18 cellular contexts compared by ENCODE assay signal in the genomic region with DNA sequence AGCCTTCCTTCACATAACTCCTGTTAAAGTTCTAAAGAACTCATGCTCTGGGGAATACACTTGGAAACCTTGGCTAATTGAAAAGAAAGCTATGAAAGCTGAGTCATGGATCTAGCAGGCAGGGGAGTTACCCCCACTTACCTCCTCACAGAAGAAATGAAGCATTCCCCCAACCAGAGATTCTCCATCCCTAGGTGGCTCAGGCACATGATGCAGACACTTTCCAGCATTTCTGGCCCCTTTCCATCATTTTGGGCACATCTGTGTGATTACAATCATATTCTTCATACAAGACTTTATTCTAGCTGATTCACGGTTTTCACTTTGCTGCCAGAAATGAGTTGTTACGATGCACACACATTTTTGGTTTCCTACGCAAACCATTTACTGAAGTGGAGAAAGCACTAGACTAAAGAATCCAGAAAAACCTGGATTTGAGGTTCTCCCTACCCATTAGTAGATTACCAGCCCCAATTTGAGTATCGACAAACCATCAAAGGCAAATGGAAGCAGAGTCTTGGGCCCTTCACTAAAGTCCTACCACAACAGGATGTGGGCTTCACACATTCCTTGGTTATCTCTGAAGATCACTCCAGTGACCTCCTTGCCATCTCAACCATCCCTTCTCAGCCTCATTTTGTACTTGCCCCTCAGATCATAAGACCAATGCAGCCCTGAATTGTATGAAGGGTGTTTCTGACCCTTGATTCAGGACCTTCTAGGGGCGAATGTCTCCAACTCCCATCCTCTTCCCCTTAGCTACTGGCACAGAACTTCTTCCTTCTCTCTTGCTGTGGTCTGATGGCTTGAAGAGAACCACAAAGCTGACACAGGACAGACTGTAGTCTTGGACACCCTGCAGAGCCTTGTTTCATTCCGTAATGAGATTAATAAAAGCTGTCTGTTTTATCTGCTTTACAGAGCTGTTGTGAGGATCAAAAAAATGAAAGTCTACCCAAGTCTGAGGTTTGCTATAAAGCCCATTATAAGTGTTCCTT. TPM values are rescaled to one million over a fixed set of nuclear protein-coding genes. Genes with fewer than 3 reads are reported as not detected.
A peak's percentile ranks its signal among the peaks of the same experiment; 100 is the strongest.
DNase-seq lines count a peak whose midpoint lies in the region; ATAC-seq and TF ChIP-seq lines count a peak whose summit lies in the region.
"Had no signal": no experiment of that assay in that cellular context is flagged by ENCODE, and none has a peak within 500 bp of the region (broad histone marks: within the 10 kb centered on the region; RNA-seq: fewer than 3 reads in every experiment).

No MANE protein-coding gene starts in this region.

- peak in 1 of 2 donors; percentile 46 for ATAC-seq in activated T-cell treated with anti-CD3 and anti-CD28 coated beads, Interleukin-2, amount 50 U/mL, for 4 hours
- ATAC-seq in central memory CD8-positive, alpha-beta T cell (replicated peaks; ENCODE audit: extremely low read depth, poor library complexity, severe bottlenecking) = no peak
- ATAC-seq: pancreas, Right ventricle myocardium inferior had no signal

- peaks cover 4 to 8% of the 10 kb centered on the region in 2 donors for H3K9me3 ChIP-seq in breast epithelium

- H3K27ac Mint-ChIP-seq in central memory CD8-positive, alpha-beta T cell (ENCODE audit: low read depth) = peak overlapping the region; percentile 2
- H3K27ac Mint-ChIP-seq in stimulated activated naive CD8-positive, alpha-beta T cell treated with anti-CD3 and anti-CD28 coated beads, Interleukin-15, Interleukin-2, amounts not matched to agents 100 ng/mL and 50 ng/mL, for 24 hours = peak overlapping the region; percentile 34

- peaks cover 58% of the 10 kb centered on the region for H3K4me1 Mint-ChIP-seq in activated T-cell treated with anti-CD3 and anti-CD28 coated beads, Interleukin-2, amount 50 U/mL, for 4 hours (ENCODE audit: low read depth)
- peaks cover 27% of the 10 kb centered on the region for H3K4me1 Mint-ChIP-seq in central memory CD8-positive, alpha-beta T cell
- H3K4me1 Mint-ChIP-seq in stimulated activated naive CD8-positive, alpha-beta T cell treated with anti-CD3 and anti-CD28 coated beads, Interleukin-15, Interleukin-2, amounts not matched to agents 100 ng/mL and 50 ng/mL, for 24 hours (ENCODE audit: low read depth) = peaks cover 67% of the 10 kb centered on the region

- H3K27me3 ChIP-seq in breast epithelium = no peaks in the 10 kb centered on the region
- H3K27me3 ChIP-seq: pancreas had no signal

- TF ChIP-seq CTCF in breast epithelium (IDR thresholded peaks at IDR 0.05) = no peak

- no peaks in the 10 kb centered on the region for H3K9me3 Mint-ChIP-seq in activated T-cell treated with anti-CD3 and anti-CD28 coated beads, Interleukin-2, amount 50 U/mL, for 4 hours
- no peaks in the 10 kb centered on the region for H3K9me3 Mint-ChIP-seq in central memory CD8-positive, alpha-beta T cell
- no peaks in the 10 kb centered on the region for H3K9me3 Mint-ChIP-seq in stimulated activated naive CD8-positive, alpha-beta T cell treated with anti-CD3 and anti-CD28 coated beads, Interleukin-15, Interleukin-2, amounts not matched to agents 100 ng/mL and 50 ng/mL, for 24 hours

- H3K27me3 Mint-ChIP-seq in activated T-cell treated with anti-CD3 and anti-CD28 coated beads, Interleukin-2, amount 50 U/mL, for 4 hours (ENCODE audit: low read depth) = no peaks in the 10 kb centered on the region
- H3K27me3 Mint-ChIP-seq in central memory CD8-positive, alpha-beta T cell = peaks cover 2% of the 10 kb centered on the region
- no peaks in the 10 kb centered on the region for H3K27me3 Mint-ChIP-seq in stimulated activated naive CD8-positive, alpha-beta T cell treated with anti-CD3 and anti-CD28 coated beads, Interleukin-15, Interleukin-2, amounts not matched to agents 100 ng/mL and 50 ng/mL, for 24 hours

- TF ChIP-seq POLR2A in breast epithelium (IDR thresholded peaks at IDR 0.05) = no peak

- H3K4me1 ChIP-seq in breast epithelium = no peaks in the 10 kb centered on the region
- H3K4me1 ChIP-seq: pancreas had no signal

- DNase-seq in activated T-cell treated with anti-CD3 and anti-CD28 coated beads, Interleukin-2, amount 50 U/mL, for 4 hours = no peak
- DNase-seq in activated T-cell treated with anti-CD3 and anti-CD28 coated beads, Interleukin-2, amount 50 U/mL, for 1 hour = no peak
- DNase-seq in RPMI8226 (peak; percentile 9), breast epithelium (ENCODE audit: low spot score in 2 of 2) (no peak), islet precursor cell (no peak), amniotic stem cell (lab: John Stamatoyannopoulos, UW) (no peak)
- no peak for DNase-seq in central memory CD8-positive, alpha-beta T cell (ENCODE audit: low spot score in 2 of 2)
- DNase-seq: ACHN, DMS79, erythroblast, mesenchymal stem cell, NCI-H2029, NCI-H774, pancreas, trophoblast cell had no signal

- H3K36me3 Mint-ChIP-seq in activated T-cell treated with anti-CD3 and anti-CD28 coated beads, Interleukin-2, amount 50 U/mL, for 4 hours (ENCODE audit: insufficient read depth) = no peaks in the 10 kb centered on the region
- H3K36me3 Mint-ChIP-seq in central memory CD8-positive, alpha-beta T cell (ENCODE audit: insufficient read depth) = no peaks in the 10 kb centered on the region
- no peaks in the 10 kb centered on the region for H3K36me3 Mint-ChIP-seq in stimulated activated naive CD8-positive, alpha-beta T cell treated with anti-CD3 and anti-CD28 coated beads, Interleukin-15, Interleukin-2, amounts not matched to agents 100 ng/mL and 50 ng/mL, for 24 hours (ENCODE audit: low read depth)

- no peak overlapping the region for H3K27ac ChIP-seq in breast epithelium
- H3K27ac ChIP-seq: KMS-11, pancreas had no signal

- H3K4me3 Mint-ChIP-seq in activated T-cell treated with anti-CD3 and anti-CD28 coated beads, Interleukin-2, amount 50 U/mL, for 4 hours = peak overlapping the region; percentile 2
- H3K4me3 Mint-ChIP-seq in central memory CD8-positive, alpha-beta T cell = no peak overlapping the region
- H3K4me3 Mint-ChIP-seq in stimulated activated naive CD8-positive, alpha-beta T cell treated with anti-CD3 and anti-CD28 coated beads, Interleukin-15, Interleukin-2, amounts not matched to agents 100 ng/mL and 50 ng/mL, for 24 hours = peak overlapping the region; percentile 46

- intact Hi-C loops in breast epithelium (cut with DNase I; ENCODE audit: low total_unique reads) = no loop called here

- no peak overlapping the region for H3K4me3 ChIP-seq in breast epithelium
- H3K4me3 ChIP-seq: pancreas had no signal

- no peaks in the 10 kb centered on the region for H3K36me3 ChIP-seq in breast epithelium
- H3K36me3 ChIP-seq: pancreas had no signal

RNA-seq across cellular contexts. Expression of a gene that starts 42.5 kb away (rescaled TPM):
- total RNA-seq in activated T-cell treated with anti-CD3 and anti-CD28 coated beads, Interleukin-2, amount 50 U/mL, for 4 hours = 10 to 100 TPM; 19.6 to 21.3 (median 19.6) TPM
- total RNA-seq in breast epithelium = 10 to 100 TPM; 52.0 to 84.9 (median 72.8) TPM
